In the genomic region with DNA sequence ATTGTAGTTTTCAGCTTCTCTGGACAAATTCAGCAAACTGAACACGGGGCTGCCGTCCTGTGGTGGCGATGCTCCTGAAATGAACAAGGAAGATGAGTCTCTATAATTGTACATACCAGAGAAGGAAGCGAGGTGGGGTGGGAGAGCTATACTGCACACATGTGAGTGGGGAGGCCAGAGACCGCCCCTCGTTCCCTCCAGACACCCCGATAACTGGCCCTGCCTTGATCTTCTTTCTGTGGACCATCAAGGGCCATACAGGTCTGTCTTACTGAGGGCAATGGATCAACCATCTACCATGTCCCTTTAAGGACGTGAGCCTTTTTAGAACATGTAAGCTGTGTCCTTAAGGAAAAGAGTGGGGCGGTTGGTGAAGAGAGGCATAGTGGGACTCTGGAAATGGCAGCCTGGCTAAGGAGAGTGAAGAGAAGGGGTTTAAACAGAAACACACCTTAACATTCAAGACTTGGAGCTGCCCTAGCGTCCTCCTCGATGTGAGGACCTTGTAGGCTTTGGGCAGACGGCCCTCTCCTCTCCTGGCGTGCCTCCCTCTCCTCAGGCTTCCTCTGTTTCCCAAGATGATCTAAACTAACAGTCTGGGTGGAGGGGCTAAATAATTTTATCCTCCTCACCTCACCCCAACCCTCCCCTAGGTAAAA, we compare ENCODE assay signal across 14 cellular contexts. TPM values are rescaled to one million over a fixed set of nuclear protein-coding genes. Genes with fewer than 3 reads are reported as not detected.
DNase-seq lines count a peak whose midpoint lies in the region; ATAC-seq and TF ChIP-seq lines count a peak whose summit lies in the region.
"Had no signal": no experiment of that assay in that cellular context is flagged by ENCODE, and none has a peak within 500 bp of the region (broad histone marks: within the 10 kb centered on the region; RNA-seq: fewer than 3 reads in every experiment).

No MANE protein-coding gene starts in this region.

- H3K9me3 ChIP-seq in DND-41 (ENCODE audit: insufficient read depth, low read length, severe bottlenecking): no peaks in the 10 kb centered on the region
- no peaks in the 10 kb centered on the region for H3K9me3 ChIP-seq in OCI-LY7 (ENCODE audit: low read length)
- no peaks in the 10 kb centered on the region for H3K9me3 ChIP-seq in esophagus squamous epithelium
- no peaks in the 10 kb centered on the region for H3K9me3 ChIP-seq in spleen
- no peaks in the 10 kb centered on the region for H3K9me3 ChIP-seq in effector memory CD4-positive, alpha-beta T cell (ENCODE audit: control insufficient read depth, low read length)
- H3K9me3 ChIP-seq: body of pancreas had no signal

- 0 out of 2 replicates have a peak overlapping the region, but pooled peaks have one; percentile 3 for H3K27ac ChIP-seq in DND-41 (ENCODE audit: low read length)
- H3K27ac ChIP-seq in OCI-LY7 (ENCODE audit: low read depth, low read length, poor library complexity, severe bottlenecking): peak overlapping the region; percentile 38
- peak overlapping the region in 3 of 4 donors; percentile 57 to 94 (median 90) for H3K27ac ChIP-seq in esophagus squamous epithelium
- peak overlapping the region in 5 of 8 donors; percentile 20 to 95 (median 93) for H3K27ac ChIP-seq in spleen
- no peak overlapping the region for H3K27ac ChIP-seq in effector memory CD4-positive, alpha-beta T cell (ENCODE audit: insufficient read depth, low read length, poor library complexity, severe bottlenecking)
- H3K27ac ChIP-seq: body of pancreas had no signal

- H3K9ac ChIP-seq in DND-41 (ENCODE audit: low read depth, low read length): no peak overlapping the region

- H3K36me3 ChIP-seq in DND-41 (ENCODE audit: insufficient read depth, low read length) (peaks cover 95% of the 10 kb centered on the region), OCI-LY7 (ENCODE audit: insufficient read depth, low read length) (peaks cover 94% of the 10 kb centered on the region), esophagus squamous epithelium (peaks cover 0 to 51% (median 0%) of the 10 kb centered on the region in 3 donors), spleen (peaks cover 3 to 81% (median 64%) of the 10 kb centered on the region in 6 donors)
- H3K36me3 ChIP-seq in effector memory CD4-positive, alpha-beta T cell (ENCODE audit: control insufficient read depth, insufficient read depth, low read length): peaks cover 47% of the 10 kb centered on the region

- H3K4me2 ChIP-seq in DND-41 (ENCODE audit: insufficient read depth, low read length) (0 out of 2 replicates have a peak overlapping the region, but pooled peaks have one; percentile 20), OCI-LY7 (ENCODE audit: low read length) (no peak overlapping the region)

- no peak for ATAC-seq in DND-41 (ENCODE audit: insufficient read depth, low read depth)
- ATAC-seq: body of pancreas had no signal

- no peak overlapping the region for H3K4me3 Mint-ChIP-seq in mesothelial cell of epicardium
- H3K4me3 Mint-ChIP-seq: T-helper 1 cell treated with Interleukin-12 subunit alpha and Interleukin-12 subunit beta and Interleukin-4 antibody, amounts not matched to agents 30 μg/mL and 1 μg/mL, for 36 hours had no signal

- H4K20me1 ChIP-seq in DND-41 (ENCODE audit: insufficient read depth, low read length) (peaks cover 63% of the 10 kb centered on the region), OCI-LY7 (ENCODE audit: insufficient read depth, low read length) (no peaks in the 10 kb centered on the region)

- intact Hi-C loops in OCI-LY7 (cut with micrococcal nuclease; ENCODE audit: unreplicated experiment) (no loop called here), esophagus squamous epithelium (cut with DNase I) (no loop called here), spleen (cut with DNase I; ENCODE audit: low total_unique reads) (no loop called here)

- DNase-seq in DND-41: no peak
- DNase-seq in OCI-LY7 (ENCODE audit: low spot score): no peak
- DNase-seq in esophagus squamous epithelium (lab: John Stamatoyannopoulos, UW): no peak
- no peak for DNase-seq in spleen
- DNase-seq in mesothelial cell of epicardium (ENCODE audit: low spot score in 2 of 2, unreplicated experiment in 2 of 2): no peak
- DNase-seq in SIG-M5 (lab: John Stamatoyannopoulos, UW): no peak
- no peak for DNase-seq in effector memory CD4-positive, alpha-beta T cell
- DNase-seq: activated CD4-positive, alpha-beta T cell treated with anti-CD3 and anti-CD28 coated beads for 4 hours; body of pancreas; islet precursor cell; NCI-H1694 treated with DMSO at 0.1 percent for 48 hours; NCI-H524; stimulated activated CD4-positive, alpha-beta T cell treated with anti-CD3 and anti-CD28 coated beads, Interleukin-4, amount 100 ng/mL, for 24 hours had no signal

- 76 to 90% methylated on average over 11 to 12 of the region's 13 CpGs for WGBS in esophagus squamous epithelium, 2 donors
- WGBS in spleen, 5 donors: 91 to 95% (median 94%) methylated on average over 13 of the region's 13 CpGs

- peaks cover 52% of the 10 kb centered on the region for H3K79me2 ChIP-seq in DND-41 (ENCODE audit: insufficient read depth, low read length)
- H3K79me2 ChIP-seq in OCI-LY7 (ENCODE audit: insufficient read depth, low read depth, low read length): peaks cover 40% of the 10 kb centered on the region; the same call in 1 of the 2 replicates

- CTCF ChIA-PET in OCI-LY7 (lab: Charles Lee; ENCODE audit: unreplicated experiment): no interaction called here

- no peaks in the 10 kb centered on the region for H3K9me2 ChIP-seq in OCI-LY7 (ENCODE audit: insufficient read depth, low read length)

- POLR2A ChIA-PET in OCI-LY7 (lab: Charles Lee): interaction anchor here (1.1 kb wide), 1 partner anchor 82 kb away, joined by 3 read pairs; no protein-coding TSS in a partner anchor

- TF ChIP-seq CTCF in DND-41 (IDR thresholded peaks at IDR 0.05; ENCODE audit: borderline replicate concordance, extremely low read depth, low read length, poor library complexity, severe bottlenecking): no peak
- TF ChIP-seq CTCF in OCI-LY7 (conservative IDR thresholded peaks at IDR 0.05; ENCODE audit: low read length): no peak
- TF ChIP-seq CTCF in esophagus squamous epithelium (IDR thresholded peaks at IDR 0.05): no peak
- no peak for TF ChIP-seq CTCF in spleen (IDR thresholded peaks at IDR 0.05 in 8 of 11, conservative IDR thresholded peaks at IDR 0.05 in 3 of 11)
- TF ChIP-seq CTCF in mesothelial cell of epicardium (IDR thresholded peaks at IDR 0.05; ENCODE audit: unreplicated experiment): no peak

- H3K4me1 ChIP-seq in DND-41 (ENCODE audit: insufficient read depth, low read length): peaks cover 61% of the 10 kb centered on the region
- H3K4me1 ChIP-seq in OCI-LY7 (ENCODE audit: insufficient read depth, low read length, poor library complexity, severe bottlenecking): peaks cover 72% of the 10 kb centered on the region
- peaks cover 0 to 91% (median 21%) of the 10 kb centered on the region in 3 donors for H3K4me1 ChIP-seq in esophagus squamous epithelium
- H3K4me1 ChIP-seq in spleen: peaks cover 48 to 99% (median 80%) of the 10 kb centered on the region in 6 donors
- peaks cover 15% of the 10 kb centered on the region for H3K4me1 ChIP-seq in effector memory CD4-positive, alpha-beta T cell (ENCODE audit: control insufficient read depth, insufficient read depth, low read length, poor library complexity, severe bottlenecking)

- H3K4me3 ChIP-seq in DND-41 (ENCODE audit: low read depth in 1 of 2, low read length in 2 of 2) (no peak overlapping the region), OCI-LY7 (ENCODE audit: low read depth, low read length, poor library complexity, severe bottlenecking) (no peak overlapping the region), esophagus squamous epithelium (no peak overlapping the region), spleen (no peak overlapping the region)
- no peak overlapping the region for H3K4me3 ChIP-seq in effector memory CD4-positive, alpha-beta T cell (ENCODE audit: insufficient read depth, low read depth, low read length, poor library complexity, severe bottlenecking)
- H3K4me3 ChIP-seq: body of pancreas had no signal

- BruUV-seq in OCI-LY7 (replicated peaks; lab: Mats Ljungman, UMichigan): no TSS peak

- peaks cover 52% of the 10 kb centered on the region for H3K36me3 Mint-ChIP-seq in mesothelial cell of epicardium

- no peaks in the 10 kb centered on the region for H3K27me3 ChIP-seq in DND-41 (ENCODE audit: insufficient read depth, low read length, poor library complexity)
- H3K27me3 ChIP-seq in esophagus squamous epithelium: peaks cover 0 to 10% (median 0%) of the 10 kb centered on the region in 4 donors
- peaks cover 0 to 10% (median 0%) of the 10 kb centered on the region in 7 donors for H3K27me3 ChIP-seq in spleen (replicated peaks in 1 of 7)
- no peaks in the 10 kb centered on the region for H3K27me3 ChIP-seq in effector memory CD4-positive, alpha-beta T cell (replicated peaks; ENCODE audit: control insufficient read depth, insufficient read depth, low read length, poor library complexity, severe bottlenecking)

- peaks cover 34% of the 10 kb centered on the region for H3K4me1 Mint-ChIP-seq in mesothelial cell of epicardium

- no peaks in the 10 kb centered on the region for H3K27me3 Mint-ChIP-seq in mesothelial cell of epicardium (ENCODE audit: low read depth)

- no peaks in the 10 kb centered on the region for H3K9me3 Mint-ChIP-seq in mesothelial cell of epicardium
- H3K9me3 Mint-ChIP-seq: T-helper 1 cell treated with Interleukin-12 subunit alpha and Interleukin-12 subunit beta and Interleukin-4 antibody, amounts not matched to agents 30 μg/mL and 1 μg/mL, for 36 hours had no signal

- no peak overlapping the region for H3K27ac Mint-ChIP-seq in mesothelial cell of epicardium
- H3K27ac Mint-ChIP-seq: T-helper 1 cell treated with Interleukin-12 subunit alpha and Interleukin-12 subunit beta and Interleukin-4 antibody, amounts not matched to agents 30 μg/mL and 1 μg/mL, for 36 hours had no signal

- TF ChIP-seq POLR2A in esophagus squamous epithelium (IDR thresholded peaks at IDR 0.05): no peak
- TF ChIP-seq POLR2A in spleen (IDR thresholded peaks at IDR 0.05): no peak

- no peak overlapping the region for H2AFZ ChIP-seq in DND-41 (ENCODE audit: low read depth, low read length)
- no peak overlapping the region for H2AFZ ChIP-seq in OCI-LY7 (ENCODE audit: low read length)

RNA-seq across cellular contexts. Expression of a gene that starts 5.8 kb away (rescaled TPM):
- 122 and 127 TPM in 2 replicates for total RNA-seq in OCI-LY7 (2014; rRNA removed; shearing (Covaris generic))
- total RNA-seq in OCI-LY7 (2022) (75.5 and 82.4 TPM in 2 replicates), esophagus squamous epithelium (10 to 100 TPM in 2 of 4 donors, 1 to 10 TPM in 2; 6.0 to 46.9 (median 13.3) TPM), spleen (100 to 1,000 TPM in 5 of 7 donors, 10 to 100 TPM in 2; 95.9 to 147 (median 121) TPM), mesothelial cell of epicardium (80.1 to 84.5 TPM (median 81.8 TPM) in 3 replicates)
- polyA plus RNA-seq in spleen: 100 to 1,000 TPM; 154 to 228 (median 166) TPM
